8 cellular contexts compared by ENCODE assay signal in the genomic region with DNA sequence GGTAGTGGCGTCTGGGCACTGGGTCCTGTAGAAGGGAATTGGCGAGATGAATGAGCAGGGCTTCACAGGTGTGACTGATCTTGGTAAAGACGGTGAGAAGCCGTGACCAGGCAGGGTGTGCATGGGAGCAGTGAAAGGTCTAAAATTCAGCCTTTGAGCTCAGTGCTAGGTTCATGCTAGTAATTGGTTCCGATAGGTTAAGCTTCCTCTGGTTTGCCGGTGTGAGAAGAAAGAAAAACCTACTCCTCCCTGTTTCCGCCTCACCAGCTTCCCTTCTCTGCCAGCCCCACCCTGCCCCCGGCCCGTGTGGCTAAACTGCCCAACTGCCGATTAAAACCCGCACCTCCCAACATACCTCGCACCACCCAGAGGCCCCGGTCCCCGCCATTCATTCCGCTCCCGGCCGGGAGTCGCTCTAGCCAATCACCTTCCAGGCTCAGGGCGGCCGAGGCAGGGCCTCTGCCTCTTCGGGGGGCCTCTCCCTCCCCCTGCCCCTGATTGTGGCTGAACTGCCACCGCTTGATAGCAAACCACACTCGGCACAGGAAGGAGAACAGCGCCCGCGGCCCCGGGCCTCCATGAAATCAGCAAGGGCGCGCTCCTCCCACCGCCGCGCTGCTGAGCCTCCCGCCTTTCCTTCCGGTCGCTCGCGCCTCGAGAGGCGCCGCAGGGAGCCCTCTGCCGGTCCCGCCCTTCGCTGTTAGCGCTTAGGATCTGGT.
DNase-seq lines count a peak whose midpoint lies in the region; ATAC-seq, FAIRE-seq and TF ChIP-seq lines count a peak whose summit lies in the region.

No MANE protein-coding gene starts in this region.

- H3K4me3 Mint-ChIP-seq in nephron progenitor cell = peak overlapping the region; percentile 85
- peak overlapping the region; percentile 82 to 85 for H3K4me3 Mint-ChIP-seq in stimulated activated naive CD8-positive, alpha-beta T cell treated with anti-CD3 and anti-CD28 coated beads, Interleukin-15, amount 100 ng/mL, for 72 hours

- CTCF ChIA-PET in RWPE1 (lab: Yijun Ruan, JAX) = interaction anchor here (0.6 to 1.9 kb wide), 2 partner anchors 22 to 276 kb away, joined by 3 to 11 read pairs; no protein-coding TSS in a partner anchor

- peak; percentile 60 for FAIRE-seq in H54 (lab: Jason Lieb, UNC)

- peak; percentile 85 for DNase-seq in EL
- peak; percentile 92 for DNase-seq in H54 (ENCODE audit: insufficient read length, low spot score)
- DNase-seq in LoVo (ENCODE audit: low spot score) = peak; percentile 86
- DNase-seq in RWPE1 (ENCODE audit: low spot score) = peak; percentile 82
- DNase-seq in activated T-helper 9 cell treated with anti-CD3 and anti-CD28 coated beads, Interleukin-2, amount 50 U/mL, for 16 hours (ENCODE audit: low read depth) = peak; percentile 75
- peak; percentile 48 for DNase-seq in fibroblast of the conjunctiva (ENCODE audit: low read depth)
- DNase-seq in nephron progenitor cell = peak; percentile 87
- peak; percentile 90 to 96 for DNase-seq in stimulated activated naive CD8-positive, alpha-beta T cell treated with anti-CD3 and anti-CD28 coated beads, Interleukin-15, amount 100 ng/mL, for 72 hours

- H3K36me3 Mint-ChIP-seq in nephron progenitor cell (ENCODE audit: low read depth) = no peaks in the 10 kb centered on the region

- peaks cover 3% of the 10 kb centered on the region for H3K27me3 Mint-ChIP-seq in nephron progenitor cell (ENCODE audit: low read depth, poor library complexity)
- H3K27me3 Mint-ChIP-seq in stimulated activated naive CD8-positive, alpha-beta T cell treated with anti-CD3 and anti-CD28 coated beads, Interleukin-15, amount 100 ng/mL, for 72 hours = no peaks in the 10 kb centered on the region

- peak; percentile 61 for TF ChIP-seq POLR2A in H54 (IDR thresholded peaks at IDR 0.05; ENCODE audit: low read depth, low read length)

- peak overlapping the region; percentile 91 for H3K27ac ChIP-seq in RWPE1

- TF ChIP-seq CTCF in RWPE1 (conservative IDR thresholded peaks at IDR 0.05; ENCODE audit: low read depth) (no peak; the same call in 1 of the 2 replicates), nephron progenitor cell (IDR thresholded peaks at IDR 0.05) (no peak)

- H3K4me1 Mint-ChIP-seq in nephron progenitor cell = peaks cover 44% of the 10 kb centered on the region
- peaks cover 77% of the 10 kb centered on the region for H3K4me1 Mint-ChIP-seq in stimulated activated naive CD8-positive, alpha-beta T cell treated with anti-CD3 and anti-CD28 coated beads, Interleukin-15, amount 100 ng/mL, for 72 hours

- POLR2A ChIA-PET in RWPE1 (lab: Yijun Ruan, JAX; ENCODE audit: low non-redundant PET) = interaction anchor here (0.7 kb wide), 1 partner anchor 19 kb away, joined by 4 read pairs; no protein-coding TSS in a partner anchor

- peak; percentile 91 for ATAC-seq in stimulated activated naive CD8-positive, alpha-beta T cell treated with anti-CD3 and anti-CD28 coated beads, Interleukin-15, amount 100 ng/mL, for 72 hours

- no peaks in the 10 kb centered on the region for H3K9me3 Mint-ChIP-seq in nephron progenitor cell
- no peaks in the 10 kb centered on the region for H3K9me3 Mint-ChIP-seq in stimulated activated naive CD8-positive, alpha-beta T cell treated with anti-CD3 and anti-CD28 coated beads, Interleukin-15, amount 100 ng/mL, for 72 hours

- peak overlapping the region; percentile 63 for H3K27ac Mint-ChIP-seq in nephron progenitor cell
- peak overlapping the region; percentile 94 to 96 for H3K27ac Mint-ChIP-seq in stimulated activated naive CD8-positive, alpha-beta T cell treated with anti-CD3 and anti-CD28 coated beads, Interleukin-15, amount 100 ng/mL, for 72 hours

Comparison
In these comparisons a context has a peak if more than half of its experiments do, and no peak if none do; other contexts are left out.
1. Peak in every context shown above with its lines: DNase-seq, ATAC-seq and H3K27ac ChIP-seq.